16 cellular contexts compared by ENCODE assay signal in the genomic region with DNA sequence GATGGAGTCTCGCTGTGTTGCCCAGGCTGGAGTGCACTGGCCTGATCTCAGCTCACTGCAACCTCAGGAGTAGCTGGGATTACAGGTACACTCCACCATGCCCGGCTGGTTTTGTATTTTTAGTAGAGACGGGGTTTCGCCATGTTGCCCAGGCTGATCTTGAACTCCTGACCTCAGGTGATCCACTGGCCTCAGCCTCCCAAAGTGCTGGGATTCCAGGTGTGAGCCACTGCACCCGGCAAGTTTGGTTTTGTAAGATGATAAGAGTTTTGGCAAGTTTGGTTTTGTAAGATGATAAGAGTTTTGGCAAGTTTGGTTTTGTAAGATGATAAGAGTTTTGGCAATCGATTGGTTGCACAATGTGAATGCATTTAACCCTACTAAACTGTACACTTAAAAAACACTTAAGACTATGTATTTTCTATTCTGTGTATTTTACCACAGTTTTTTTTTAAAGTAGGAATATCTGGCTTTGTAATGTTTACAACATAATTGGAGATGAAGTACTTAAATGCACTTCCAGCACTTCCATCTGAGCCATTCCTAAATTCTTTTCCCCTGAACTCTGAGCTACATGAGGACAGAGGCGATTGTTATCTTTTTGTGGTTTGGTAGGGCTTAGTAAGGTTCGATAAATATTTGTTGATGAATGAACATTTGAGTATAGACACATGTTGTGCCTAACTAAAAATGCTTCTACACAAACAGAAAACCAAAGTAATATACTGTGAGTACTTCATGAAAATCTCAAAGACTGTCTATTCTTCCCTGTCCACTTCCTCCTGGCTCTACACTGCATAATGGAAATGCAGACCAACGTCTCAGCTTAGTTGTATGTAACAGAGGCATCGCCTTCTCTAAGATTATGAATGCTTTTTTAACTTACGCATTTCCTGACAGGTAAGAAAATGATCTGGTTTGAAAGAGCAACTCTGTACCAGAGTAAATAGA. TPM values are rescaled to one million over a fixed set of nuclear protein-coding genes. Genes with fewer than 3 reads are reported as not detected.
DNase-seq lines count a peak whose midpoint lies in the region; ATAC-seq and TF ChIP-seq lines count a peak whose summit lies in the region.
"Had no signal": no experiment of that assay in that cellular context is flagged by ENCODE, and none has a peak within 500 bp of the region (broad histone marks: within the 10 kb centered on the region; RNA-seq: fewer than 3 reads in every experiment).

No MANE protein-coding gene starts in this region.

- 0 out of 2 replicates have a peak, but pooled peaks cover under 1% of the 10 kb centered on the region for H3F3A ChIP-seq in GM23338 (replicated peaks; ENCODE audit: low read depth)

- no peaks in the 10 kb centered on the region for H3K36me3 ChIP-seq in fibroblast of lung (ENCODE audit: control insufficient read depth, insufficient read depth, low read length)
- H3K36me3 ChIP-seq in spleen, result peaks cover 0 to 100% (median 72%) of the 10 kb centered on the region in 6 donors
- peaks cover 8% of the 10 kb centered on the region for H3K36me3 ChIP-seq in GM23338 (ENCODE audit: insufficient read depth)

- no peaks in the 10 kb centered on the region for H3K27me3 Mint-ChIP-seq in activated CD4-positive, alpha-beta T cell treated with anti-CD3 and anti-CD28 coated beads, Interleukin-2, amount 10 ng/mL, durations not matched to agents 24 days and 14 days
- H3K27me3 Mint-ChIP-seq in WTC11 (ENCODE audit: low read depth) (no peaks in the 10 kb centered on the region), GM23338 (ENCODE audit: insufficient read depth, low read depth, poor library complexity) (no peaks in the 10 kb centered on the region)

- no peak overlapping the region for H3K27ac ChIP-seq in fibroblast of lung (ENCODE audit: insufficient read depth, low read length)
- peak overlapping the region in 4 of 8 donors; percentile 2 to 80 (median 46) for H3K27ac ChIP-seq in spleen
- no peak overlapping the region; the same call in 1 of the 2 replicates for H3K27ac ChIP-seq in GM23338 (ENCODE audit: low read depth)

- peak overlapping the region; percentile 72 for H3K27ac Mint-ChIP-seq in activated CD4-positive, alpha-beta T cell treated with anti-CD3 and anti-CD28 coated beads, Interleukin-2, amount 10 ng/mL, durations not matched to agents 24 days and 14 days
- peak overlapping the region; percentile 53; the same call in 1 of the 2 replicates for H3K27ac Mint-ChIP-seq in WTC11
- H3K27ac Mint-ChIP-seq in GM23338, result no peak overlapping the region

- H4K20me1 ChIP-seq in fibroblast of lung (ENCODE audit: control insufficient read depth, extremely low read depth, insufficient read depth, low read length) (no peaks in the 10 kb centered on the region), GM23338 (replicated peaks; ENCODE audit: insufficient read depth) (no peaks in the 10 kb centered on the region)

- H2AFZ ChIP-seq in fibroblast of lung (ENCODE audit: low read length) (no peak overlapping the region), GM23338 (no peak overlapping the region)

- H3K4me1 ChIP-seq in fibroblast of lung (ENCODE audit: control insufficient read depth, extremely low read depth, insufficient read depth, low read length), result no peaks in the 10 kb centered on the region
- H3K4me1 ChIP-seq in spleen, result peaks cover 6 to 91% (median 34%) of the 10 kb centered on the region in 6 donors
- no peaks in the 10 kb centered on the region for H3K4me1 ChIP-seq in GM23338 (ENCODE audit: insufficient read depth)

- no peak overlapping the region for H3K9ac ChIP-seq in fibroblast of lung (ENCODE audit: insufficient read depth, low read length)

- ATAC-seq in WTC11 (no peak), GM21723 (IDR thresholded peaks at IDR 0.05; ENCODE audit: unreplicated experiment) (no peak), GM23338 (no peak)
- ATAC-seq: PC-3 had no signal

- POLR2A ChIA-PET in WTC11 (lab: Charles Lee), result no interaction called here

- whole genome bisulfite sequencing in spleen, 5 donors, result 70 to 80% (median 80%) methylated on average over 11 of the region's 11 CpGs

- no peak for TF ChIP-seq POLR2A in spleen (IDR thresholded peaks at IDR 0.05)

- no peaks in the 10 kb centered on the region for H3K9me3 ChIP-seq in fibroblast of lung (ENCODE audit: control insufficient read depth, insufficient read depth, low read depth, low read length)
- no peaks in the 10 kb centered on the region for H3K9me3 ChIP-seq in spleen
- H3K9me3 ChIP-seq: esophagus squamous epithelium had no signal

- DNase-seq in activated CD4-positive, alpha-beta T cell treated with anti-CD3 and anti-CD28 coated beads, Interleukin-2, amount 10 ng/mL, durations not matched to agents 24 days and 14 days, result no peak
- no peak for DNase-seq in activated CD4-positive, alpha-beta T cell treated with anti-CD3 and anti-CD28 coated beads for 1 hour
- DNase-seq in WTC11 (ENCODE audit: low spot score) (no peak), fibroblast of lung (ENCODE audit: low read depth in 2 of 2) (peak; percentile 63 to 66), spleen (peak; percentile 19), SIG-M5 treated with dmso at 0.1 percent for 504 hours (lab: John Stamatoyannopoulos, UW; ENCODE audit: unreplicated experiment) (no peak), GM23338 (ENCODE audit: low spot score) (no peak)
- DNase-seq: ACHN; activated CD8-positive, alpha-beta memory T cell treated with anti-CD3 and anti-CD28 coated beads, Interleukin-2, amount 50 U/mL, for 48 hours; central memory CD4-positive, alpha-beta T cell; esophagus squamous epithelium; NCI-H2227 treated with DMSO at 0.1 percent for 48 hours; PC-3 had no signal

- no peaks in the 10 kb centered on the region for H3K79me2 ChIP-seq in fibroblast of lung (ENCODE audit: control insufficient read depth, insufficient read depth, low read length)
- no peaks in the 10 kb centered on the region for H3K79me2 ChIP-seq in GM23338 (replicated peaks; ENCODE audit: insufficient read depth)

- H3K27me3 ChIP-seq in fibroblast of lung (ENCODE audit: control insufficient read depth, insufficient read depth, low read length), result no peaks in the 10 kb centered on the region
- no peaks in the 10 kb centered on the region for H3K27me3 ChIP-seq in spleen (replicated peaks in 1 of 7)
- H3K27me3 ChIP-seq in GM23338 (ENCODE audit: insufficient read depth), result no peaks in the 10 kb centered on the region
- H3K27me3 ChIP-seq: esophagus squamous epithelium had no signal

- H3K4me3 ChIP-seq in fibroblast of lung (replicated peaks in 1 of 4; ENCODE audit: control extremely low read depth in 1 of 4, insufficient read depth in 1 of 4, low read depth in 3 of 4, low read length in 4 of 4) (no peak overlapping the region), spleen (no peak overlapping the region), GM23338 (no peak overlapping the region)
- H3K4me3 ChIP-seq: esophagus squamous epithelium had no signal

- H3K9me3 Mint-ChIP-seq in activated CD4-positive, alpha-beta T cell treated with anti-CD3 and anti-CD28 coated beads, Interleukin-2, amount 10 ng/mL, durations not matched to agents 24 days and 14 days, result no peaks in the 10 kb centered on the region
- H3K9me3 Mint-ChIP-seq in WTC11, result no peaks in the 10 kb centered on the region
- H3K9me3 Mint-ChIP-seq in GM23338, result no peaks in the 10 kb centered on the region

- CTCF ChIA-PET in WTC11 (lab: Charles Lee), result no interaction called here

- TF ChIP-seq CTCF in WTC11 (IDR thresholded peaks at IDR 0.05), result no peak
- TF ChIP-seq CTCF in fibroblast of lung (conservative IDR thresholded peaks at IDR 0.05 in 1 of 2, IDR thresholded peaks at IDR 0.05 in 1 of 2; ENCODE audit: low read depth in 1 of 2, low read length in 2 of 2), result no peak
- no peak for TF ChIP-seq CTCF in spleen (IDR thresholded peaks at IDR 0.05 in 8 of 11, conservative IDR thresholded peaks at IDR 0.05 in 3 of 11)
- TF ChIP-seq CTCF in GM23338 (conservative IDR thresholded peaks at IDR 0.05; ENCODE audit: low read depth in 2 of 2), result no peak

- H3K9me2 ChIP-seq in GM23338 (ENCODE audit: insufficient read depth), result no peaks in the 10 kb centered on the region

- H3K4me1 Mint-ChIP-seq in activated CD4-positive, alpha-beta T cell treated with anti-CD3 and anti-CD28 coated beads, Interleukin-2, amount 10 ng/mL, durations not matched to agents 24 days and 14 days, result peaks cover 35% of the 10 kb centered on the region
- H3K4me1 Mint-ChIP-seq in WTC11 (no peaks in the 10 kb centered on the region), GM23338 (no peaks in the 10 kb centered on the region)

- H3K4me2 ChIP-seq in fibroblast of lung (ENCODE audit: extremely low read depth, insufficient read depth, low read length), result no peak overlapping the region
- no peak overlapping the region for H3K4me2 ChIP-seq in GM23338

- H3K36me3 Mint-ChIP-seq in activated CD4-positive, alpha-beta T cell treated with anti-CD3 and anti-CD28 coated beads, Interleukin-2, amount 10 ng/mL, durations not matched to agents 24 days and 14 days (ENCODE audit: low read depth), result peaks cover 72% of the 10 kb centered on the region
- H3K36me3 Mint-ChIP-seq in WTC11 (peaks cover 45% of the 10 kb centered on the region), GM23338 (ENCODE audit: low read depth) (peaks cover 37% of the 10 kb centered on the region)

- intact Hi-C loops in activated CD4-positive, alpha-beta T cell treated with anti-CD3 and anti-CD28 coated beads, Interleukin-2, amount 10 ng/mL, durations not matched to agents 24 days and 14 days (cut with micrococcal nuclease), result no loop called here
- intact Hi-C loops in spleen (cut with DNase I; ENCODE audit: low total_unique reads), result no loop called here

- no peak overlapping the region for H3K4me3 Mint-ChIP-seq in activated CD4-positive, alpha-beta T cell treated with anti-CD3 and anti-CD28 coated beads, Interleukin-2, amount 10 ng/mL, durations not matched to agents 24 days and 14 days
- H3K4me3 Mint-ChIP-seq in WTC11 (no peak overlapping the region), GM23338 (no peak overlapping the region)

RNA-seq across cellular contexts. Expression of gene SAMHD1, which starts 18.8 kb away (rescaled TPM):
- total RNA-seq in activated CD4-positive, alpha-beta T cell treated with anti-CD3 and anti-CD28 coated beads, Interleukin-2, amount 10 ng/mL, durations not matched to agents 24 days and 14 days, result 51.6 TPM in 2 replicates
- total RNA-seq in WTC11 (2021) (31.0 to 34.9 TPM (median 34.2 TPM) in 3 replicates), fibroblast of lung (29.5 and 47.2 TPM in 2 replicates), spleen (100 to 1,000 TPM; 173 to 238 (median 219) TPM)
- polyA plus RNA-seq in fibroblast of lung (25.9 and 34.2 TPM in 2 replicates), spleen (10 to 100 TPM; 52.3 to 88.7 (median 57.2) TPM), GM23338 (2016; fragmentation: Nextera tagmentation; extraction: Ambion mirVana) (19.5 and 21.9 TPM in 2 replicates)
- 28.8 and 29.1 TPM in 2 replicates for polyA plus RNA-seq in fibroblast of lung (2012)
- 21.9 and 23.0 TPM in 2 replicates for polyA minus RNA-seq in fibroblast of lung (ENCODE audit: low replicate concordance)
- total RNA-seq in GM23338 (2014; rRNA removed; shearing (Covaris generic)), result 45.4 and 50.3 TPM in 2 replicates

RNA-seq across cellular contexts. Expression of gene TLDC2, which starts 56.8 kb away (rescaled TPM):
- not detected in 2 replicates for total RNA-seq in activated CD4-positive, alpha-beta T cell treated with anti-CD3 and anti-CD28 coated beads, Interleukin-2, amount 10 ng/mL, durations not matched to agents 24 days and 14 days
- total RNA-seq in WTC11 (2021) (0.09 to 0.25 TPM (median 0.17 TPM) in 3 replicates), fibroblast of lung (under 0.01 TPM in 1 of 2 replicates, not detected in the other), spleen (not detected)
- polyA plus RNA-seq in fibroblast of lung (0.09 TPM in 2 replicates), spleen (under 1 TPM; 0.05 to 0.16 (median 0.11) TPM), GM23338 (2016; fragmentation: Nextera tagmentation; extraction: Ambion mirVana) (0.16 and 0.28 TPM in 2 replicates)
- polyA plus RNA-seq in fibroblast of lung (2012), result 0.06 TPM in 1 of 2 replicates, not detected in the other
- polyA minus RNA-seq in fibroblast of lung (ENCODE audit: low replicate concordance), result not detected in 2 replicates
- total RNA-seq in GM23338 (2014; rRNA removed; shearing (Covaris generic)), result 0.38 and 0.85 TPM in 2 replicates
- total RNA-seq: myocyte; PC-3; T-helper 2 cell treated with Interferon-gamma antibody and Interleukin-4, amounts not matched to agents 100 ng/mL and 5 ng/mL, for 36 hours had no signal

Comparison
In these comparisons a context has a peak if more than half of its experiments do, and no peak if none do; other contexts are left out.
1. DNase-seq: peak in fibroblast of lung (2 of 2) and spleen (single experiment); none in activated CD4-positive, alpha-beta T cell treated with anti-CD3 and anti-CD28 coated beads, Interleukin-2, amount 10 ng/mL, durations not matched to agents 24 days and 14 days (single experiment), activated CD4-positive, alpha-beta T cell treated with anti-CD3 and anti-CD28 coated beads for 1 hour (single experiment), WTC11 (single experiment), SIG-M5 treated with dmso at 0.1 percent for 504 hours (single experiment) and GM23338 (single experiment).